8 cellular contexts compared by ENCODE assay signal in genomic region chr9:6006968-6007769, GRCh38. TPM values are rescaled to one million over a fixed set of nuclear protein-coding genes. Genes with fewer than 3 reads are reported as not detected.
DNase-seq lines count a peak whose midpoint lies in the region; ATAC-seq and TF ChIP-seq lines count a peak whose summit lies in the region.

No MANE protein-coding gene starts in this region.

- H3K23ac ChIP-seq in H9 (ENCODE audit: insufficient read length, low read depth, low read length) = no peak overlapping the region

- H2BK20ac ChIP-seq in H9 (ENCODE audit: low read depth, low read length, poor library complexity, severe bottlenecking) = no peak overlapping the region

- H4K5ac ChIP-seq in H9 (ENCODE audit: insufficient read length, low read depth, low read length) = no peak overlapping the region

- H3K4me1 Mint-ChIP-seq in H9 = peaks cover 13 to 20% of the 10 kb centered on the region in 2 experiments
- peaks cover 30% of the 10 kb centered on the region for H3K4me1 Mint-ChIP-seq in neural progenitor cell
- H3K4me1 Mint-ChIP-seq in stimulated activated naive CD8-positive, alpha-beta T cell treated with anti-CD3 and anti-CD28 coated beads, Interleukin-15, amount 100 ng/mL, for 72 hours = peaks cover 58% of the 10 kb centered on the region

- WGBS in H9 (ENCODE audit: extremely low coverage, insufficient read length, low lambda C conversion rate) = no CpG with 5 or more reads among the region's 68 CpGs

- no peak overlapping the region for H3K56ac ChIP-seq in H9 (ENCODE audit: insufficient read length, low read depth, low read length)

- H4K8ac ChIP-seq in H9 (replicated peaks; ENCODE audit: insufficient read length, low read depth, low read length) = no peak overlapping the region

- H3K14ac ChIP-seq in H9 (ENCODE audit: insufficient read depth, low read length) = no peak overlapping the region

- no peak overlapping the region for H3T11ph ChIP-seq in H9 (ENCODE audit: low read length)

- no peaks in the 10 kb centered on the region for H3K9me3 ChIP-seq in H9 (ENCODE audit: control insufficient read depth, low read depth, low read length)
- no peaks in the 10 kb centered on the region for H3K9me3 ChIP-seq in neural progenitor cell (ENCODE audit: low read depth)

- H2AK5ac ChIP-seq in H9 (ENCODE audit: insufficient read length, low read length) = no peak overlapping the region

- H3K18ac ChIP-seq in H9 (ENCODE audit: insufficient read length, low read depth, low read length) = no peak overlapping the region

- peak overlapping the region; percentile 95 to 98 (median 98) for H3K27ac Mint-ChIP-seq in H9
- H3K27ac Mint-ChIP-seq in neural progenitor cell = no peak overlapping the region
- peak overlapping the region; percentile 93 to 97 for H3K27ac Mint-ChIP-seq in stimulated activated naive CD8-positive, alpha-beta T cell treated with anti-CD3 and anti-CD28 coated beads, Interleukin-15, amount 100 ng/mL, for 72 hours

- H2BK15ac ChIP-seq in H9 (ENCODE audit: low read depth, low read length) = no peak overlapping the region

- H3K4me3 Mint-ChIP-seq in H9 (peak overlapping the region; percentile 88 to 97), neural progenitor cell (peak overlapping the region; percentile 98)
- peak overlapping the region; percentile 89 to 99 for H3K4me3 Mint-ChIP-seq in stimulated activated naive CD8-positive, alpha-beta T cell treated with anti-CD3 and anti-CD28 coated beads, Interleukin-15, amount 100 ng/mL, for 72 hours

- H3K9me3 Mint-ChIP-seq in H9 = no peaks in the 10 kb centered on the region
- H3K9me3 Mint-ChIP-seq in neural progenitor cell = no peaks in the 10 kb centered on the region
- H3K9me3 Mint-ChIP-seq in stimulated activated naive CD8-positive, alpha-beta T cell treated with anti-CD3 and anti-CD28 coated beads, Interleukin-15, amount 100 ng/mL, for 72 hours = no peaks in the 10 kb centered on the region

- no peaks in the 10 kb centered on the region for H3K79me1 ChIP-seq in H9 (ENCODE audit: insufficient read depth, low read depth, low read length, poor library complexity, severe bottlenecking)

- peaks cover 4% of the 10 kb centered on the region for H3K36me3 ChIP-seq in neural progenitor cell

- H4K91ac ChIP-seq in H9 (ENCODE audit: insufficient read length, low read depth, low read length) = no peak overlapping the region

- peaks cover 6% of the 10 kb centered on the region for H3K23me2 ChIP-seq in H9 (ENCODE audit: insufficient read length, low read depth, low read length, poor library complexity, severe bottlenecking)

- H2BK12ac ChIP-seq in H9 (ENCODE audit: insufficient read length, low read depth, low read length) = no peak overlapping the region

- no peak overlapping the region for H2AFZ ChIP-seq in H9 (ENCODE audit: low read length)
- H2AFZ ChIP-seq in neural progenitor cell (replicated peaks) = peak overlapping the region; percentile 84

- no peak overlapping the region for H2BK5ac ChIP-seq in H9 (ENCODE audit: insufficient read length, low read length)

- peak overlapping the region; percentile 86 for H3K4me3 ChIP-seq in fibroblast of villous mesenchyme (ENCODE audit: low read depth, low read length)
- H3K4me3 ChIP-seq in neural progenitor cell = peak overlapping the region; percentile 80

- H3K9ac ChIP-seq in H9 (ENCODE audit: extremely low read depth, insufficient read length, low read length) (peak overlapping the region; percentile 57), neural progenitor cell (peak overlapping the region; percentile 81)

- no peaks in the 10 kb centered on the region for H3K4me1 ChIP-seq in H9 (ENCODE audit: insufficient read depth, low read length)
- H3K4me1 ChIP-seq in neural progenitor cell = peaks cover 15% of the 10 kb centered on the region

- H3K27me3 Mint-ChIP-seq in H9 (ENCODE audit: low read depth) (no peaks in the 10 kb centered on the region), neural progenitor cell (ENCODE audit: insufficient read depth, low read depth) (peaks cover 2% of the 10 kb centered on the region)
- H3K27me3 Mint-ChIP-seq in stimulated activated naive CD8-positive, alpha-beta T cell treated with anti-CD3 and anti-CD28 coated beads, Interleukin-15, amount 100 ng/mL, for 72 hours = no peaks in the 10 kb centered on the region

- H3F3A ChIP-seq in neural progenitor cell (ENCODE audit: low read depth) = peaks cover 35% of the 10 kb centered on the region

- H2BK120ac ChIP-seq in H9 (ENCODE audit: low read depth, low read length, poor library complexity, severe bottlenecking) = no peak overlapping the region

- H3K79me2 ChIP-seq in H9 (ENCODE audit: insufficient read depth, low read length) = no peaks in the 10 kb centered on the region
- H3K79me2 ChIP-seq in neural progenitor cell (ENCODE audit: low read depth) = peaks cover 79% of the 10 kb centered on the region

- ATAC-seq in stimulated activated naive CD8-positive, alpha-beta T cell treated with anti-CD3 and anti-CD28 coated beads, Interleukin-15, amount 100 ng/mL, for 72 hours = peak; percentile 88

- H3K36me3 Mint-ChIP-seq in H9 (ENCODE audit: insufficient read depth in 1 of 3, low read depth in 3 of 3) = peaks cover 4 to 11% (median 5%) of the 10 kb centered on the region in 3 experiments; a peak in 5 of 7 replicates
- H3K36me3 Mint-ChIP-seq in neural progenitor cell = peaks cover 6% of the 10 kb centered on the region

- H3K4ac ChIP-seq in H9 (ENCODE audit: low read depth, low read length) = no peak overlapping the region

- DNase-seq in EL (peak; percentile 88), H9 (peak; percentile 96), LoVo (ENCODE audit: low spot score) (peak; percentile 84), SHP77 (lab: John Stamatoyannopoulos, UW) (peak; percentile 62 to 73), fibroblast of villous mesenchyme (ENCODE audit: low read depth) (peak; percentile 87), neural progenitor cell (ENCODE audit: low spot score) (peak; percentile 94)
- peak; percentile 98 for DNase-seq in activated effector memory CD4-positive, alpha-beta T cell treated with anti-CD3 and anti-CD28 coated beads, Interleukin-2, amount 50 U/mL, for 16 hours
- DNase-seq in stimulated activated naive CD8-positive, alpha-beta T cell treated with anti-CD3 and anti-CD28 coated beads, Interleukin-15, amount 100 ng/mL, for 72 hours = peak; percentile 92 to 94

- TF ChIP-seq CTCF in H9 (conservative IDR thresholded peaks at IDR 0.05) (no peak), fibroblast of villous mesenchyme (IDR thresholded peaks at IDR 0.05; ENCODE audit: insufficient read depth, low read depth, low read length) (no peak), neural progenitor cell (IDR thresholded peaks at IDR 0.05) (no peak)

- no peaks in the 10 kb centered on the region for H3K27me3 ChIP-seq in H9 (ENCODE audit: insufficient read depth, low read length)
- H3K27me3 ChIP-seq in neural progenitor cell = no peaks in the 10 kb centered on the region

- H3K27ac ChIP-seq in H9 (ENCODE audit: insufficient read length, low read depth, low read length) = no peak overlapping the region
- H3K27ac ChIP-seq in neural progenitor cell = peak overlapping the region; percentile 88

- no peaks in the 10 kb centered on the region for H4K20me1 ChIP-seq in H9 (ENCODE audit: control insufficient read depth, insufficient read depth, insufficient read length)
- peaks cover 37% of the 10 kb centered on the region for H4K20me1 ChIP-seq in neural progenitor cell (ENCODE audit: low read depth)

- H3K4me2 ChIP-seq in H9 (ENCODE audit: insufficient read depth, insufficient read length, low read length) (peak overlapping the region; percentile 72), neural progenitor cell (peak overlapping the region; percentile 89)

RNA-seq across cellular contexts. Expression of gene RANBP6, which starts 8.3 kb away (rescaled TPM):
- total RNA-seq in H9 (2021) = 19.0 and 19.1 TPM in 2 replicates
- 29.0 and 45.3 TPM in 2 replicates for total RNA-seq in fibroblast of villous mesenchyme
- total RNA-seq in neural progenitor cell (ENCODE audit: low replicate concordance) = 43.6 and 63.0 TPM in 2 replicates
